In genomic region chr1:171695772-171696171, GRCh38 we compare ENCODE assay signal across 14 cellular contexts. TPM values are rescaled to one million over a fixed set of nuclear protein-coding genes. Genes with fewer than 3 reads are reported as not detected.
"Had no signal": no experiment of that assay in that cellular context is flagged by ENCODE, and none has a peak within 500 bp of the region (broad histone marks: within the 10 kb centered on the region; RNA-seq: fewer than 3 reads in every experiment).

No MANE protein-coding gene starts in this region.

RNA-seq across cellular contexts. Expression of gene MYOC, which starts 43.3 kb away (rescaled TPM):
- total RNA-seq: activated B cell treated with CpG ODN at 0.5 μM for 24 hours; activated CD4-positive, alpha-beta memory T cell treated with anti-CD3 and anti-CD28 coated beads for 36 hours; activated CD4-positive, alpha-beta memory T cell treated with anti-CD3 and anti-CD28 coated beads, Interleukin-2, amount 10 ng/mL, durations not matched to agents 7 days and 5 days; activated CD4-positive, alpha-beta T cell treated with anti-CD3 and anti-CD28 coated beads for 36 hours; activated CD4-positive, alpha-beta T cell treated with anti-CD3 and anti-CD28 coated beads, Interleukin-2, amount 10 ng/mL, durations not matched to agents 24 days and 14 days; activated CD4-positive, alpha-beta T cell treated with anti-CD3 and anti-CD28 coated beads, Interleukin-2, amount 10 ng/mL, durations not matched to agents 7 days and 5 days; activated CD8-positive, alpha-beta memory T cell treated with anti-CD3 and anti-CD28 coated beads for 36 hours; activated CD8-positive, alpha-beta memory T cell treated with anti-CD3 and anti-CD28 coated beads, Interleukin-2, amount 10 ng/mL, durations not matched to agents 7 days and 5 days; activated CD8-positive, alpha-beta T cell treated with anti-CD3 and anti-CD28 coated beads for 36 hours; activated CD8-positive, alpha-beta T cell treated with anti-CD3 and anti-CD28 coated beads, Interleukin-2, amount 10 ng/mL, durations not matched to agents 7 days and 5 days; T-helper 1 cell treated with Interleukin-12 subunit alpha and Interleukin-12 subunit beta and Interleukin-4 antibody, amounts not matched to agents 30 ng/mL and 1 ng/mL, for 36 hours; T-helper 17 cell; T-helper 2 cell treated with Interferon-gamma antibody and Interleukin-4, amounts not matched to agents 100 ng/mL and 5 ng/mL, for 36 hours; WTC11 had no signal
